In the genomic region with DNA sequence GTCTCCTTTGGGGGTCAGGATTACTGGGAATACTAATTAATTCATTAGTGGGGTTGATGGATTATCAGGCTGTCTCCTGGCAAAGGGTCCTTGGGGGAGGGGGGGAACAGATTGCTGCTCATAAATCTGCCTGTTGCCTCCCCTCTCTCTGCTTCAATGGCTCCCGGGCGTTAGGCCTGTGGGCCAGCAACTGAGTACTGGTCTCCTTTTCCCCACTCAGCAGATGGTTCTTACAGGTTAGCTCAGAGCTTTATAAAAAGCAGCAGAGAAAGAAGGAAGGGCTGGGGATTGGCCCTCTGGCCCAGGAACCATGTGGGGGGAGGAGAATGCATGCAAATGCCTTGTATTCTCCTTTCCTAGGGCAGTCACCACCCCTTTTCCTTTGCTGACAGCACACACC, we compare ENCODE assay signal across 20 cellular contexts. TPM values are rescaled to one million over a fixed set of nuclear protein-coding genes. Genes with fewer than 3 reads are reported as not detected.
DNase-seq lines count a peak whose midpoint lies in the region; TF ChIP-seq lines count a peak whose summit lies in the region.
"Had no signal": no experiment of that assay in that cellular context is flagged by ENCODE, and none has a peak within 500 bp of the region (broad histone marks: within the 10 kb centered on the region; RNA-seq: fewer than 3 reads in every experiment).

No MANE protein-coding gene starts in this region.

- H3K9ac ChIP-seq in smooth muscle cell (ENCODE audit: low read depth), result no peak overlapping the region
- H3K9ac ChIP-seq: KMS-11, SK-N-SH had no signal

- H3K36me3 Mint-ChIP-seq in glutamatergic neuron (ENCODE audit: unreplicated experiment), result peaks cover 16% of the 10 kb centered on the region

- H3K4me1 Mint-ChIP-seq in glutamatergic neuron (ENCODE audit: low read depth, unreplicated experiment), result peaks cover 21% of the 10 kb centered on the region

- H3K36me3 ChIP-seq in smooth muscle cell (ENCODE audit: low read depth), result no peaks in the 10 kb centered on the region
- H3K36me3 ChIP-seq: MG63 had no signal

- WGBS in smooth muscle cell (ENCODE audit: low lambda C conversion rate), result 85% methylated on average over 2 of the region's 2 CpGs

- H3K27ac ChIP-seq in smooth muscle cell (ENCODE audit: low read depth), result no peak overlapping the region
- H3K27ac ChIP-seq: KMS-11 had no signal

- H3K4me3 Mint-ChIP-seq in glutamatergic neuron (ENCODE audit: unreplicated experiment), result peak overlapping the region; percentile 78
- H3K4me3 Mint-ChIP-seq: CD8-positive, alpha-beta memory T cell had no signal

- no peaks in the 10 kb centered on the region for H3K27me3 ChIP-seq in smooth muscle cell (ENCODE audit: low read depth)

- H4K20me1 ChIP-seq in smooth muscle cell (ENCODE audit: low read depth), result no peaks in the 10 kb centered on the region

- H3K79me2 ChIP-seq in smooth muscle cell (ENCODE audit: low read depth), result no peaks in the 10 kb centered on the region

- DNase-seq in D341Med (ENCODE audit: low spot score) (peak; percentile 45), NCI-H1694 treated with DMSO at 0.1 percent for 48 hours (lab: John Stamatoyannopoulos, UW) (peak; percentile 88), NCI-H82 (lab: John Stamatoyannopoulos, UW) (peak; percentile 99), glutamatergic neuron (peak; percentile 29), HT-29 (ENCODE audit: low spot score) (no peak), SKM-1 treated with dmso at 0.1 percent for 144 hours (lab: John Stamatoyannopoulos, UW; ENCODE audit: unreplicated experiment) (no peak), smooth muscle cell (lab: John Stamatoyannopoulos, UW; ENCODE audit: unreplicated experiment) (no peak), T-helper 1 cell (no peak)
- DNase-seq: CD8-positive, alpha-beta memory T cell; HCEC 1CT; MG63; NCI-H1092 treated with DMSO at 0.1 percent for 48 hours; SHP77; SK-N-SH had no signal

- H3K27ac Mint-ChIP-seq in glutamatergic neuron (ENCODE audit: unreplicated experiment), result peak overlapping the region; percentile 95
- H3K27ac Mint-ChIP-seq: CD8-positive, alpha-beta memory T cell had no signal

- no peak overlapping the region for H2AFZ ChIP-seq in smooth muscle cell (ENCODE audit: low read depth)

- peaks cover 17% of the 10 kb centered on the region for H3K9me3 Mint-ChIP-seq in glutamatergic neuron (ENCODE audit: unreplicated experiment)

- H3K4me1 ChIP-seq in smooth muscle cell (ENCODE audit: low read depth), result peaks cover 7% of the 10 kb centered on the region

- TF ChIP-seq CTCF in glutamatergic neuron (IDR thresholded peaks at IDR 0.05; ENCODE audit: partially characterized antibody, unreplicated experiment), result no peak
- TF ChIP-seq CTCF in smooth muscle cell (IDR thresholded peaks at IDR 0.05; ENCODE audit: borderline replicate concordance, insufficient read depth, poor library complexity, severe bottlenecking), result no peak

- H3K4me2 ChIP-seq in smooth muscle cell, result no peak overlapping the region
- H3K4me2 ChIP-seq: KMS-11, SK-N-SH had no signal

- no peak overlapping the region for H3K4me3 ChIP-seq in smooth muscle cell
- H3K4me3 ChIP-seq: MG63 had no signal

- peaks cover 12% of the 10 kb centered on the region for H3K27me3 Mint-ChIP-seq in glutamatergic neuron (ENCODE audit: unreplicated experiment)

- no peaks in the 10 kb centered on the region for H3K9me3 ChIP-seq in smooth muscle cell (replicated peaks; ENCODE audit: low read depth)
- H3K9me3 ChIP-seq: MG63, SK-N-SH had no signal

- H3F3A ChIP-seq in smooth muscle cell (ENCODE audit: low read depth), result no peaks in the 10 kb centered on the region

RNA-seq across cellular contexts. Expression of gene NEUROD4, which starts 2.4 kb away (rescaled TPM):
- total RNA-seq in glutamatergic neuron (ENCODE audit: unreplicated experiment), result 206 TPM
- total RNA-seq in HT-29 (2014; rRNA removed; shearing (Covaris generic)), result not detected in 2 replicates
- total RNA-seq in smooth muscle cell, result not detected in 2 replicates
- not detected in 2 replicates for polyA plus RNA-seq in smooth muscle cell
- total RNA-seq: A172; CD8-positive, alpha-beta memory T cell; HepG2; NCI-H460; T-helper 1 cell treated with Interleukin-12 subunit alpha and Interleukin-12 subunit beta and Interleukin-4 antibody, amounts not matched to agents 30 ng/mL and 1 ng/mL, for 36 hours had no signal
- polyA plus RNA-seq: BJ; CD8-positive, alpha-beta memory T cell; HepG2; SK-N-SH had no signal

RNA-seq across cellular contexts. Expression of gene TESPA1, which starts 32.9 kb away (rescaled TPM):
- total RNA-seq in glutamatergic neuron (ENCODE audit: unreplicated experiment) (not detected), smooth muscle cell (not detected in 2 replicates)
- total RNA-seq in HT-29 (2014; rRNA removed; shearing (Covaris generic)), result not detected in 2 replicates
- not detected in 2 replicates for polyA plus RNA-seq in smooth muscle cell
- total RNA-seq: A172, HepG2, NCI-H460 had no signal
- polyA plus RNA-seq: BJ, HepG2, SK-N-SH had no signal

Comparison
In these comparisons a context has a peak if more than half of its experiments do, and no peak if none do; other contexts are left out.
1. DNase-seq: peak in D341Med (single experiment), NCI-H1694 treated with DMSO at 0.1 percent for 48 hours (single experiment), NCI-H82 (single experiment) and glutamatergic neuron (single experiment); none in HT-29 (single experiment), SKM-1 treated with dmso at 0.1 percent for 144 hours (single experiment), smooth muscle cell (single experiment) and T-helper 1 cell (0 of 5).
2. RNA of gene NEUROD4, which starts 2.4 kb away (total RNA-seq): 206 TPM in glutamatergic neuron (single experiment); not detected in HT-29 and not detected in smooth muscle cell; every median in the first group is over 100 times any median in the second.